In genomic region chr6:167272156-167272555, GRCh38 we compare ENCODE assay signal across 1 cellular context.
TF ChIP-seq lines count a peak whose summit lies in the region.

No MANE protein-coding gene starts in this region.

TF ChIP-seq in HepG2, 621 proteins besides CTCF, POLR2A, EP300 and RAD21:
- TF ChIP-seq ZNF605 (CRISPR knock-in tag; IDR thresholded peaks at IDR 0.05) (0 out of 2 replicates have a peak, but pooled peaks have one; percentile 25), ZNF570 (CRISPR knock-in tag; IDR thresholded peaks at IDR 0.05; ENCODE audit: borderline replicate concordance) (no peak), TRIM24 (CRISPR knock-in tag; IDR thresholded peaks at IDR 0.05) (0 out of 2 replicates have a peak, but pooled peaks have one; percentile 45), FOXC1 (CRISPR knock-in tag; IDR thresholded peaks at IDR 0.05; ENCODE audit: borderline replicate concordance) (0 out of 2 replicates have a peak, but pooled peaks have one; percentile 40), ZFX (CRISPR knock-in tag; IDR thresholded peaks at IDR 0.05; ENCODE audit: low read depth) (0 out of 2 replicates have a peak, but pooled peaks have one; percentile 25), FOXK1 (CRISPR knock-in tag; IDR thresholded peaks at IDR 0.05; ENCODE audit: borderline replicate concordance, low read depth) (peak; percentile 31; the same call in 1 of the 2 replicates)
- TF ChIP-seq, protein P1, sequence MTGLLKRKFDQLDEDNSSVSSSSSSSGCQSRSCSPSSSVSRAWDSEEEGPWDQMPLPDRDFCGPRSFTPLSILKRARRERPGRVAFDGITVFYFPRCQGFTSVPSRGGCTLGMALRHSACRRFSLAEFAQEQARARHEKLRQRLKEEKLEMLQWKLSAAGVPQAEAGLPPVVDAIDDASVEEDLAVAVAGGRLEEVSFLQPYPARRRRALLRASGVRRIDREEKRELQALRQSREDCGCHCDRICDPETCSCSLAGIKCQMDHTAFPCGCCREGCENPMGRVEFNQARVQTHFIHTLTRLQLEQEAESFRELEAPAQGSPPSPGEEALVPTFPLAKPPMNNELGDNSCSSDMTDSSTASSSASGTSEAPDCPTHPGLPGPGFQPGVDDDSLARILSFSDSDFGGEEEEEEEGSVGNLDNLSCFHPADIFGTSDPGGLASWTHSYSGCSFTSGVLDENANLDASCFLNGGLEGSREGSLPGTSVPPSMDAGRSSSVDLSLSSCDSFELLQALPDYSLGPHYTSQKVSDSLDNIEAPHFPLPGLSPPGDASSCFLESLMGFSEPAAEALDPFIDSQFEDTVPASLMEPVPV (CRISPR knock-in tag; IDR thresholded peaks at IDR 0.05) = no peak
